Comparison of ENCODE assay signal across 8 cellular contexts in the genomic region with DNA sequence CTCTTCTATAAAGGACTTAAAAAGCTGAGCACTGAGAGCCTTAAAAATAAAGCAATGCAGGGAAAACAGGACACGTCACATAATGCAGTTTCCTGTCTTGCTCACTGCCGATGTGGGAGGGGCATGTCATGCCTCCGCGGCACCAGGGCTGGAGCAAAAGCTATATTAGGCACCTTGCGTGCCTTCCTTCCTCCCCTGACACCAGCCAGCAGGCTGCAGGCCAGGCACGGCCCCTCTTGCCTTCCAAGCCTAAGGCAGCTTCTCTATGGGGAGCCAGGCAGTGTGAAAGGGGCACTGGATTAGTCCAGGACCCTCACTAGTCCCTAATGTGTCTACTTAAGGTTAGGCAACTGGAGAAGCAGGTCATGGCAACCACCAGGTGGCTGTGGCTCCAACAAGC. TPM values are rescaled to one million over a fixed set of nuclear protein-coding genes. Genes with fewer than 3 reads are reported as not detected.
A peak's percentile ranks its signal among the peaks of the same experiment; 100 is the strongest.
DNase-seq lines count a peak whose midpoint lies in the region; ATAC-seq and TF ChIP-seq lines count a peak whose summit lies in the region.

No MANE protein-coding gene starts in this region.

- no peak overlapping the region for H3K4me3 ChIP-seq in esophagus (ENCODE audit: low read depth in 1 of 2, low read length in 2 of 2)
- H3K4me3 ChIP-seq in gastrocnemius medialis = peak overlapping the region in 3 of 4 donors; percentile 20 to 30 (median 28)

- no peak for TF ChIP-seq POLR2A in gastrocnemius medialis (IDR thresholded peaks at IDR 0.05)

- 36 to 37% methylated on average over 6 of the region's 6 CpGs for WGBS in esophagus, 2 donors

- intact Hi-C loops in gastrocnemius medialis (cut with DNase I; ENCODE audit: low total_unique reads) = loop anchor here (10.0 kb wide), 2 partner anchors 219 to 399 kb away; a partner anchor contains a TSS

- in situ Hi-C loops in GM13976 (cut with MboI; ENCODE audit: low sequenced_read_pairs, unreplicated experiment) (loop anchor here (10.0 kb wide), 1 partner anchor 139 kb away; no protein-coding TSS in a partner anchor), gastrocnemius medialis (cut with MboI; ENCODE audit: low sequenced_read_pairs in 4 of 4) (loop anchor here in 1 of 4 donors (10.0 kb wide), 1 partner anchor 139 kb away; no protein-coding TSS in a partner anchor)

- H3K27ac ChIP-seq in esophagus (ENCODE audit: low read depth in 2 of 2, low read length in 1 of 2) (peak overlapping the region; percentile 43 to 62), gastrocnemius medialis (peak overlapping the region; percentile 68 to 84 (median 79))

- DNase-seq in GM13976 (ENCODE audit: low spot score) (peak; percentile 80), gastrocnemius medialis (peak; percentile 28 to 62), HPDE6-E6E7 (ENCODE audit: extremely low spot score) (no peak)

- TF ChIP-seq CTCF in GM13976 (IDR thresholded peaks at IDR 0.05; ENCODE audit: borderline replicate concordance, control extremely low read depth, extremely low read depth, insufficient read depth, missing control alignments) (no peak), gastrocnemius medialis (IDR thresholded peaks at IDR 0.05 in 4 of 5, conservative IDR thresholded peaks at IDR 0.05 in 1 of 5) (no peak)

- H3K36me3 ChIP-seq in esophagus (ENCODE audit: control insufficient read depth in 2 of 2, insufficient read depth in 2 of 2, low read length in 1 of 2) (no peaks in the 10 kb centered on the region), gastrocnemius medialis (no peaks in the 10 kb centered on the region)

- ATAC-seq in HG02973 (IDR thresholded peaks at IDR 0.05; ENCODE audit: unreplicated experiment) (peak; percentile 58), gastrocnemius medialis (peak; percentile 65 to 76), GM19397 (IDR thresholded peaks at IDR 0.05; ENCODE audit: unreplicated experiment) (no peak), HG03457 (IDR thresholded peaks at IDR 0.05; ENCODE audit: unreplicated experiment) (no peak)
- ATAC-seq in activated CD4-positive, CD25-positive, alpha-beta regulatory T cell treated with anti-CD3 and anti-CD28 coated beads, Interleukin-2, amount 50 U/mL, for 24 hours = peak; percentile 84 to 88

- H3K4me1 ChIP-seq in esophagus (ENCODE audit: control insufficient read depth in 2 of 2, insufficient read depth in 2 of 2, low read length in 1 of 2) (peaks cover 8 to 9% of the 10 kb centered on the region in 2 donors), gastrocnemius medialis (peaks cover 36% of the 10 kb centered on the region in 2 donors)

- H3K27me3 ChIP-seq in esophagus (ENCODE audit: control insufficient read depth in 1 of 2, insufficient read depth in 2 of 2, low read length in 2 of 2) (no peaks in the 10 kb centered on the region), gastrocnemius medialis (no peaks in the 10 kb centered on the region)

- H3K9me3 ChIP-seq in esophagus (ENCODE audit: control insufficient read depth in 2 of 2, insufficient read depth in 1 of 2, low read depth in 1 of 2, low read length in 1 of 2) (no peaks in the 10 kb centered on the region), gastrocnemius medialis (no peaks in the 10 kb centered on the region)

RNA-seq across cellular contexts. Expression of a gene that starts 26.3 kb away (rescaled TPM):
- polyA plus RNA-seq in esophagus = 10 to 100 TPM; 18.8 to 42.0 TPM
- total RNA-seq in gastrocnemius medialis = 10 to 100 TPM; 22.2 to 62.3 (median 38.8) TPM

RNA-seq across cellular contexts. Expression of a gene that starts 30.3 kb away (rescaled TPM):
- polyA plus RNA-seq in esophagus = 10 to 100 TPM; 15.3 to 38.1 TPM
- total RNA-seq in gastrocnemius medialis = 100 to 1,000 TPM in 3 of 4 donors, 10 to 100 TPM in 1; 83.5 to 153 (median 127) TPM

Comparison
In these comparisons a context has a peak if more than half of its experiments do, and no peak if none do; other contexts are left out.
1. ATAC-seq: peak in HG02973 (single experiment), activated CD4-positive, CD25-positive, alpha-beta regulatory T cell treated with anti-CD3 and anti-CD28 coated beads, Interleukin-2, amount 50 U/mL, for 24 hours (2 of 2) and gastrocnemius medialis (2 of 2); none in GM19397 (single experiment) and HG03457 (single experiment).
2. H3K4me3 ChIP-seq: peak in gastrocnemius medialis (3 of 4); none in esophagus (0 of 2).